Comparison of ENCODE assay signal across 38 cellular contexts in the genomic region with DNA sequence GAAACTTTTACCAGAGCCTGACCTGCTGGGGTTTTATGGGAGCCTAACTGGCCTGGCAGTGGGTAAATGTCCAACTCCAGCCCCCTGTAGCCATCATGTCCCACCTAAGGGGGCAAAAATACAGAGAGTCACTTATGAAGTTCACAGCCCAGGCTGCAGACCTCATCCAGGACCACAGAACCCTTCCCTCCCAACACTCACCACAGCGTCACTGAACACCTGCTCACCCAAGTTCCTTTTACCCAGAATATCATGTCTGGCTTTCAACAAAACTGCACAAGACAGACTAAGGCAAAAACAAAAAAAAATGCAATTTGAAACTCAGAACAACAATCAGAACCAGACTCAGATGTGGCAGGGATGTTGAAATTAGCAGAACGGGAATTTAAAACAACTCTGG. TPM values are rescaled to one million over a fixed set of nuclear protein-coding genes. Genes with fewer than 3 reads are reported as not detected.
DNase-seq lines count a peak whose midpoint lies in the region; ATAC-seq, FAIRE-seq and TF ChIP-seq lines count a peak whose summit lies in the region.
"Had no signal": no experiment of that assay in that cellular context is flagged by ENCODE, and none has a peak within 500 bp of the region (broad histone marks: within the 10 kb centered on the region; RNA-seq: fewer than 3 reads in every experiment).

No MANE protein-coding gene starts in this region.

- intact Hi-C loops in PC-9 (cut with micrococcal nuclease; ENCODE audit: unreplicated experiment) (no loop called here), esophagus squamous epithelium (cut with DNase I) (no loop called here), spleen (cut with DNase I; ENCODE audit: low total_unique reads) (no loop called here), HepG2 (cut with micrococcal nuclease; ENCODE audit: unreplicated experiment) (no loop called here), MCF 10A (cut with micrococcal nuclease) (no loop called here)

- peaks cover 22% of the 10 kb centered on the region for H3F3A ChIP-seq in PC-9 (ENCODE audit: insufficient read depth, low read depth)

- CTCF ChIA-PET in PC-9 (lab: Charles Lee) = no interaction called here
- CTCF ChIA-PET in HepG2 (lab: Yijun Ruan, JAX; ENCODE audit: low intra/inter-chr PET ratio, low total read pairs) = no interaction called here
- CTCF ChIA-PET in MCF 10A (lab: Yijun Ruan, JAX) = interaction anchor here (1.0 to 2.7 kb wide), 2 partner anchors 10 to 58 kb away, joined by 4 to 13 read pairs; no protein-coding TSS in a partner anchor

- H3K9ac ChIP-seq in HepG2 (ENCODE audit: insufficient read depth, low read depth, low read length) = no peak overlapping the region
- H3K9ac ChIP-seq: parathyroid adenoma had no signal

- H3K4me2 ChIP-seq in PC-9 (peak overlapping the region; percentile 25; the same call in 1 of the 2 replicates), HepG2 (ENCODE audit: low read depth, low read length) (no peak overlapping the region)
- H3K4me2 ChIP-seq: smooth muscle cell had no signal

- in situ Hi-C loops in HepG2 (cut with HindIII; ENCODE audit: extremely low pct_ligation_motif_present, low pct_unique_long_range_greater_than_20kb) = no loop called here

- POLR2A ChIA-PET in PC-9 (lab: Charles Lee; ENCODE audit: unreplicated experiment) (no interaction called here), HepG2 (lab: Yijun Ruan, JAX) (no interaction called here), MCF 10A (lab: Yijun Ruan, JAX) (no interaction called here)

- no peak for TF ChIP-seq CTCF in PC-9 (conservative IDR thresholded peaks at IDR 0.05)
- TF ChIP-seq CTCF in esophagus squamous epithelium (IDR thresholded peaks at IDR 0.05) = no peak
- TF ChIP-seq CTCF in spleen (IDR thresholded peaks at IDR 0.05 in 8 of 11, conservative IDR thresholded peaks at IDR 0.05 in 3 of 11) = no peak
- TF ChIP-seq CTCF in HepG2 (CRISPR knock-in tag; IDR thresholded peaks at IDR 0.05) = no peak
- no peak for TF ChIP-seq CTCF in MCF 10A (IDR thresholded peaks at IDR 0.05; ENCODE audit: unreplicated experiment)

- TF ChIP-seq EP300 in HepG2 (IDR thresholded peaks at IDR 0.05; ENCODE audit: low read depth in 2 of 2, low read length in 2 of 2) = no peak
- TF ChIP-seq EP300 in HepG2 (CRISPR knock-in tag; IDR thresholded peaks at IDR 0.05; ENCODE audit: borderline replicate concordance) = no peak

- peaks cover 34% of the 10 kb centered on the region for H3K4me1 Mint-ChIP-seq in T-helper 1 cell treated with Interleukin-12 subunit alpha and Interleukin-12 subunit beta and Interleukin-4 antibody, amounts not matched to agents 30 μg/mL and 1 μg/mL, for 36 hours (ENCODE audit: low read depth)
- no peaks in the 10 kb centered on the region for H3K4me1 Mint-ChIP-seq in MCF 10A (ENCODE audit: insufficient read depth, unreplicated experiment)

- H3K36me3 ChIP-seq in PC-9 (ENCODE audit: low read depth) (no peaks in the 10 kb centered on the region), esophagus squamous epithelium (no peaks in the 10 kb centered on the region), spleen (peaks cover 0 to 7% (median 0%) of the 10 kb centered on the region in 6 donors), HepG2 (replicated peaks in 1 of 2; ENCODE audit: control insufficient read depth in 1 of 2, insufficient read depth in 2 of 2, low read length in 2 of 2) (no peaks in the 10 kb centered on the region)
- H3K36me3 ChIP-seq: adrenal gland had no signal

- BruUV-seq in PC-9 (replicated peaks; lab: Mats Ljungman, UMichigan) (no TSS peak), HepG2 (replicated peaks; lab: Mats Ljungman, UMichigan) (no TSS peak), MCF 10A (replicated peaks; lab: Mats Ljungman, UMichigan) (no TSS peak)

- H2AFZ ChIP-seq in PC-9 = no peak overlapping the region
- no peak overlapping the region for H2AFZ ChIP-seq in HepG2 (ENCODE audit: low read length)
- H2AFZ ChIP-seq: parathyroid adenoma had no signal

- TF ChIP-seq RAD21 in HepG2 (CRISPR knock-in tag; IDR thresholded peaks at IDR 0.05) = no peak

- no peaks in the 10 kb centered on the region for H3K27me3 Mint-ChIP-seq in T-helper 1 cell treated with Interleukin-12 subunit alpha and Interleukin-12 subunit beta and Interleukin-4 antibody, amounts not matched to agents 30 μg/mL and 1 μg/mL, for 36 hours (ENCODE audit: low read depth)
- H3K27me3 Mint-ChIP-seq in MCF 10A (ENCODE audit: insufficient read depth, unreplicated experiment) = peaks cover 74% of the 10 kb centered on the region

- H3K4me3 ChIP-seq in PC-9 (no peak overlapping the region), esophagus squamous epithelium (no peak overlapping the region), spleen (peak overlapping the region in 1 of 8 donors; percentile 58), HepG2 (replicated peaks in 1 of 3; ENCODE audit: insufficient read depth in 1 of 3, low read depth in 2 of 3, low read length in 3 of 3) (no peak overlapping the region)
- H3K4me3 ChIP-seq: adrenal gland, body of pancreas, lung, smooth muscle cell, testis had no signal

- no peaks in the 10 kb centered on the region for H3K9me2 ChIP-seq in PC-9 (ENCODE audit: insufficient read depth)

- H4K20me1 ChIP-seq in PC-9 (ENCODE audit: insufficient read depth) = no peaks in the 10 kb centered on the region
- no peaks in the 10 kb centered on the region for H4K20me1 ChIP-seq in HepG2 (ENCODE audit: insufficient read depth, low read length)

- 75% methylated on average over 2 of the region's 2 CpGs for WGBS in esophagus squamous epithelium, 2 donors
- WGBS in spleen, 5 donors = 34 to 55% (median 42%) methylated on average over 2 of the region's 2 CpGs
- WGBS in HepG2 (ENCODE audit: low lambda C conversion rate) = 0% methylated on average over 2 of the region's 2 CpGs

- no peaks in the 10 kb centered on the region; the same call in 1 of the 2 replicates for H3K9me3 ChIP-seq in PC-9 (ENCODE audit: insufficient read depth, low read depth)
- H3K9me3 ChIP-seq in esophagus squamous epithelium = peaks cover 0 to 5% (median 0%) of the 10 kb centered on the region in 3 donors
- H3K9me3 ChIP-seq in spleen = no peaks in the 10 kb centered on the region
- no peaks in the 10 kb centered on the region for H3K9me3 ChIP-seq in HepG2 (ENCODE audit: low read length)
- H3K9me3 ChIP-seq: adrenal gland, body of pancreas, testis had no signal

- DNase-seq in T-helper 1 cell (no peak), PC-9 (no peak), esophagus squamous epithelium (lab: John Stamatoyannopoulos, UW) (no peak), spleen (no peak), HepG2 (ENCODE audit: low spot score) (no peak), GM19238 (ENCODE audit: insufficient read length, low spot score) (no peak), MCF 10A (ENCODE audit: unreplicated experiment) (no peak)
- DNase-seq: 8988T; activated CD4-positive, alpha-beta T cell treated with anti-CD3 and anti-CD28 coated beads, Interleukin-2, amount 50 U/mL, for 1 hour; activated naive CD4-positive, alpha-beta T cell; activated T-cell treated with anti-CD3 and anti-CD28 coated beads, Interleukin-2, amount 50 U/mL, for 1 hour; adrenal gland; body of pancreas; CD8-positive, alpha-beta memory T cell; dermis blood vessel endothelial cell; DMS 273 treated with DMSO at 0.1 percent for 48 hours; Kasumi-1; MV-4-11; NCI-H1436; NCI-H2081 treated with DMSO at 0.1 percent for 48 hours; right cardiac atrium; SIG-M5; stimulated activated CD4-positive, alpha-beta T cell treated with anti-CD3 and anti-CD28 coated beads, Interleukin-1b, Interleukin-23, amount 100 ng/mL, for 48 hours; testis had no signal

- TF ChIP-seq POLR2A in esophagus squamous epithelium (IDR thresholded peaks at IDR 0.05) (no peak), spleen (IDR thresholded peaks at IDR 0.05) (no peak), HepG2 (IDR thresholded peaks at IDR 0.05; ENCODE audit: insufficient read depth in 1 of 2, low read depth in 2 of 2, low read length in 2 of 2) (no peak)

- ATAC-seq in HepG2 = no peak
- ATAC-seq: body of pancreas, right cardiac atrium, WTC11 had no signal

- no peaks in the 10 kb centered on the region for H3K9me3 Mint-ChIP-seq in T-helper 1 cell treated with Interleukin-12 subunit alpha and Interleukin-12 subunit beta and Interleukin-4 antibody, amounts not matched to agents 30 μg/mL and 1 μg/mL, for 36 hours
- no peaks in the 10 kb centered on the region for H3K9me3 Mint-ChIP-seq in MCF 10A (ENCODE audit: unreplicated experiment)
- H3K9me3 Mint-ChIP-seq: CD8-positive, alpha-beta memory T cell; stimulated activated naive CD8-positive, alpha-beta T cell treated with anti-CD3 and anti-CD28 coated beads, Interleukin-15, Interleukin-2, amounts not matched to agents 100 ng/mL and 50 ng/mL, for 24 hours had no signal

- H3K27me3 ChIP-seq in PC-9 (ENCODE audit: insufficient read depth, low read depth) (0 out of 2 replicates have a peak, but pooled peaks cover 3% of the 10 kb centered on the region), esophagus squamous epithelium (peaks cover 0 to 15% (median 0%) of the 10 kb centered on the region in 4 donors), spleen (replicated peaks in 1 of 7) (no peaks in the 10 kb centered on the region), HepG2 (ENCODE audit: control insufficient read depth in 1 of 2, insufficient read depth in 2 of 2, low read length in 2 of 2) (peaks cover 2 to 30% of the 10 kb centered on the region in 2 experiments; a peak in 4 of 5 replicates)
- H3K27me3 ChIP-seq: adrenal gland, body of pancreas, testis had no signal

- H3K27ac ChIP-seq in PC-9 = peak overlapping the region; percentile 73
- peak overlapping the region; percentile 80 to 84 (median 82) for H3K27ac ChIP-seq in esophagus squamous epithelium
- peak overlapping the region in 7 of 8 donors; percentile 55 to 96 (median 87) for H3K27ac ChIP-seq in spleen
- no peak overlapping the region for H3K27ac ChIP-seq in HepG2 (ENCODE audit: extremely low read length, insufficient read depth, low read length)
- H3K27ac ChIP-seq: adrenal gland, body of pancreas, parathyroid adenoma, testis had no signal

- peak overlapping the region; percentile 65 for H3K27ac Mint-ChIP-seq in T-helper 1 cell treated with Interleukin-12 subunit alpha and Interleukin-12 subunit beta and Interleukin-4 antibody, amounts not matched to agents 30 μg/mL and 1 μg/mL, for 36 hours
- H3K27ac Mint-ChIP-seq in MCF 10A (ENCODE audit: low read depth, unreplicated experiment) = no peak overlapping the region
- H3K27ac Mint-ChIP-seq: stimulated activated naive CD8-positive, alpha-beta T cell treated with anti-CD3 and anti-CD28 coated beads, Interleukin-15, Interleukin-2, amounts not matched to agents 100 ng/mL and 50 ng/mL, for 24 hours; WTC11 had no signal

- H3K4me1 ChIP-seq in PC-9 (replicated peaks; ENCODE audit: insufficient read depth) (peaks cover 41% of the 10 kb centered on the region), esophagus squamous epithelium (peaks cover 10 to 51% (median 29%) of the 10 kb centered on the region in 3 donors), spleen (peaks cover 0 to 46% (median 20%) of the 10 kb centered on the region in 6 donors), HepG2 (ENCODE audit: insufficient read depth, low read length) (peaks cover 10% of the 10 kb centered on the region)
- H3K4me1 ChIP-seq: adrenal gland, body of pancreas, testis had no signal

- peak overlapping the region; percentile 11 for H3K4me3 Mint-ChIP-seq in T-helper 1 cell treated with Interleukin-12 subunit alpha and Interleukin-12 subunit beta and Interleukin-4 antibody, amounts not matched to agents 30 μg/mL and 1 μg/mL, for 36 hours
- H3K4me3 Mint-ChIP-seq in MCF 10A (ENCODE audit: unreplicated experiment) = no peak overlapping the region
- H3K4me3 Mint-ChIP-seq: CD8-positive, alpha-beta memory T cell; stimulated activated naive CD8-positive, alpha-beta T cell treated with anti-CD3 and anti-CD28 coated beads, Interleukin-15, Interleukin-2, amounts not matched to agents 100 ng/mL and 50 ng/mL, for 24 hours; WTC11 had no signal

- no peaks in the 10 kb centered on the region for H3K36me3 Mint-ChIP-seq in T-helper 1 cell treated with Interleukin-12 subunit alpha and Interleukin-12 subunit beta and Interleukin-4 antibody, amounts not matched to agents 30 μg/mL and 1 μg/mL, for 36 hours (ENCODE audit: low read depth)
- H3K36me3 Mint-ChIP-seq in MCF 10A (ENCODE audit: insufficient read depth, unreplicated experiment) = no peaks in the 10 kb centered on the region
- H3K36me3 Mint-ChIP-seq: CD8-positive, alpha-beta memory T cell; WTC11 had no signal

- H3K79me2 ChIP-seq in PC-9 (ENCODE audit: low read depth) = no peaks in the 10 kb centered on the region
- no peaks in the 10 kb centered on the region for H3K79me2 ChIP-seq in HepG2 (ENCODE audit: insufficient read depth, low read length)
- H3K79me2 ChIP-seq: parathyroid adenoma had no signal

- FAIRE-seq in HepG2 (lab: Jason Lieb, UNC) = no peak
- FAIRE-seq: endometrium, frontal cortex, GM18507, H54, RCC 7860 had no signal

RNA-seq across cellular contexts. Expression of a gene that starts 6.4 kb away (rescaled TPM):
- not detected in 2 replicates for total RNA-seq in PC-9 (2021)
- 1 to 10 TPM in 2 of 4 donors, under 1 TPM in 2; 0.42 to 1.3 (median 0.99) TPM for total RNA-seq in esophagus squamous epithelium
- total RNA-seq in spleen = 10 to 100 TPM in 5 of 7 donors, 1 to 10 TPM in 2; 3.8 to 31.9 (median 13.5) TPM
- polyA plus RNA-seq in spleen = 1 to 10 TPM in 2 of 3 donors, under 1 TPM in 1; 0.55 to 4.0 (median 1.6) TPM
- total RNA-seq in HepG2 (2016; rRNA removed; fragmentation: Illumina TruSeq; extraction: Trizol) = not detected in 2 replicates
- not detected in 2 replicates for total RNA-seq in HepG2 (2016; cell fraction: cytosol; rRNA removed; fragmentation: Illumina TruSeq; extraction: Trizol; ENCODE audit: low read depth)
- not detected in 2 replicates for total RNA-seq in HepG2 (2016; cell fraction: insoluble cytoplasmic fraction; rRNA removed; fragmentation: Illumina TruSeq; extraction: Trizol)
- not detected in 2 replicates for total RNA-seq in HepG2 (2016; cell fraction: membrane; rRNA removed; fragmentation: Illumina TruSeq; extraction: Trizol)
- total RNA-seq in HepG2 (2016; cell fraction: nucleus; rRNA removed; fragmentation: Illumina TruSeq; extraction: Trizol) = not detected in 2 replicates
- polyA plus RNA-seq in HepG2 (2011; rRNA removed) = not detected in 2 replicates
- not detected in 2 replicates for polyA plus RNA-seq in HepG2 (2011; cell fraction: cytosol; rRNA removed)
- not detected in 2 replicates for polyA plus RNA-seq in HepG2 (2011; cell fraction: nucleus; rRNA removed)
- not detected in 2 replicates for polyA plus RNA-seq in HepG2 (2012)
- polyA plus RNA-seq in HepG2 (2016; cell fraction: cytosol; fragmentation: Illumina TruSeq; extraction: Trizol; ENCODE audit: low read depth) = not detected in 2 replicates
- not detected in 2 replicates for polyA plus RNA-seq in HepG2 (2016; cell fraction: insoluble cytoplasmic fraction; fragmentation: Illumina TruSeq; extraction: Trizol; ENCODE audit: low read depth)
- polyA plus RNA-seq in HepG2 (2016; cell fraction: membrane; fragmentation: Illumina TruSeq; extraction: Trizol; ENCODE audit: low read depth) = not detected in 2 replicates
- polyA plus RNA-seq in HepG2 (2016; cell fraction: nucleus; fragmentation: Illumina TruSeq; extraction: Trizol; ENCODE audit: insufficient read depth, low read depth) = not detected in 2 replicates
- not detected in 2 replicates for polyA minus RNA-seq in HepG2 (2011; rRNA and poly(A)+ RNA removed; ENCODE audit: low replicate concordance)
- polyA minus RNA-seq in HepG2 (2011; cell fraction: cytosol; rRNA and poly(A)+ RNA removed) = not detected in 2 replicates
- not detected in 2 replicates for polyA minus RNA-seq in HepG2 (2011; cell fraction: nucleus; rRNA and poly(A)+ RNA removed)
- not detected in 2 replicates for total RNA-seq in MCF 10A (2022)
- total RNA-seq: body of pancreas; CD8-positive, alpha-beta memory T cell; dermis blood vessel endothelial cell; frontal cortex; smooth muscle cell; testis; urinary bladder; WTC11 had no signal
- polyA plus RNA-seq: CD8-positive, alpha-beta memory T cell; neural cell; smooth muscle cell; urinary bladder had no signal

RNA-seq across cellular contexts. Expression of a gene that starts 41.7 kb away (rescaled TPM):
- total RNA-seq in PC-9 (2021) = not detected in 2 replicates
- not detected for total RNA-seq in esophagus squamous epithelium
- not detected for total RNA-seq in spleen
- under 1 TPM in 1 of 3 donors, not detected in 2; 0.04 TPM for polyA plus RNA-seq in spleen
- total RNA-seq in HepG2 (2016; rRNA removed; fragmentation: Illumina TruSeq; extraction: Trizol) = not detected in 2 replicates
- not detected in 2 replicates for total RNA-seq in HepG2 (2016; cell fraction: cytosol; rRNA removed; fragmentation: Illumina TruSeq; extraction: Trizol; ENCODE audit: low read depth)
- not detected in 2 replicates for total RNA-seq in HepG2 (2016; cell fraction: insoluble cytoplasmic fraction; rRNA removed; fragmentation: Illumina TruSeq; extraction: Trizol)
- total RNA-seq in HepG2 (2016; cell fraction: membrane; rRNA removed; fragmentation: Illumina TruSeq; extraction: Trizol) = not detected in 2 replicates
- total RNA-seq in HepG2 (2016; cell fraction: nucleus; rRNA removed; fragmentation: Illumina TruSeq; extraction: Trizol) = not detected in 2 replicates
- not detected in 2 replicates for polyA plus RNA-seq in HepG2 (2011; rRNA removed)
- polyA plus RNA-seq in HepG2 (2011; cell fraction: cytosol; rRNA removed) = not detected in 2 replicates
- polyA plus RNA-seq in HepG2 (2011; cell fraction: nucleus; rRNA removed) = not detected in 2 replicates
- not detected in 2 replicates for polyA plus RNA-seq in HepG2 (2012)
- not detected in 2 replicates for polyA plus RNA-seq in HepG2 (2016; cell fraction: cytosol; fragmentation: Illumina TruSeq; extraction: Trizol; ENCODE audit: low read depth)
- not detected in 2 replicates for polyA plus RNA-seq in HepG2 (2016; cell fraction: insoluble cytoplasmic fraction; fragmentation: Illumina TruSeq; extraction: Trizol; ENCODE audit: low read depth)
- not detected in 2 replicates for polyA plus RNA-seq in HepG2 (2016; cell fraction: membrane; fragmentation: Illumina TruSeq; extraction: Trizol; ENCODE audit: low read depth)
- polyA plus RNA-seq in HepG2 (2016; cell fraction: nucleus; fragmentation: Illumina TruSeq; extraction: Trizol; ENCODE audit: insufficient read depth, low read depth) = not detected in 2 replicates
- polyA minus RNA-seq in HepG2 (2011; rRNA and poly(A)+ RNA removed; ENCODE audit: low replicate concordance) = not detected in 2 replicates
- not detected in 2 replicates for polyA minus RNA-seq in HepG2 (2011; cell fraction: cytosol; rRNA and poly(A)+ RNA removed)
- not detected in 2 replicates for polyA minus RNA-seq in HepG2 (2011; cell fraction: nucleus; rRNA and poly(A)+ RNA removed)
- not detected in 2 replicates for total RNA-seq in MCF 10A (2022)
- total RNA-seq: adrenal gland; body of pancreas; CD8-positive, alpha-beta memory T cell; dermis blood vessel endothelial cell; frontal cortex; lung; mononuclear cell; right cardiac atrium; smooth muscle cell; urinary bladder; WTC11 had no signal
- polyA plus RNA-seq: CD8-positive, alpha-beta memory T cell; lung; neural cell; right cardiac atrium; smooth muscle cell; urinary bladder had no signal

RNA-seq across cellular contexts. Expression of a gene that starts 42.1 kb away (rescaled TPM):
- total RNA-seq in PC-9 (2021) (not detected in 2 replicates), esophagus squamous epithelium (not detected), spleen (not detected), HepG2 (2016; rRNA removed; fragmentation: Illumina TruSeq; extraction: Trizol) (not detected in 2 replicates), MCF 10A (2022) (not detected in 2 replicates)
- polyA plus RNA-seq in spleen (not detected), HepG2 (2011; rRNA removed) (not detected in 2 replicates)
- total RNA-seq in HepG2 (2016; cell fraction: cytosol; rRNA removed; fragmentation: Illumina TruSeq; extraction: Trizol; ENCODE audit: low read depth) = not detected in 2 replicates
- total RNA-seq in HepG2 (2016; cell fraction: insoluble cytoplasmic fraction; rRNA removed; fragmentation: Illumina TruSeq; extraction: Trizol) = not detected in 2 replicates
- total RNA-seq in HepG2 (2016; cell fraction: membrane; rRNA removed; fragmentation: Illumina TruSeq; extraction: Trizol) = not detected in 2 replicates
- total RNA-seq in HepG2 (2016; cell fraction: nucleus; rRNA removed; fragmentation: Illumina TruSeq; extraction: Trizol) = not detected in 2 replicates
- not detected in 2 replicates for polyA plus RNA-seq in HepG2 (2011; cell fraction: cytosol; rRNA removed)
- not detected in 2 replicates for polyA plus RNA-seq in HepG2 (2011; cell fraction: nucleus; rRNA removed)
- not detected in 2 replicates for polyA plus RNA-seq in HepG2 (2012)
- not detected in 2 replicates for polyA plus RNA-seq in HepG2 (2016; cell fraction: cytosol; fragmentation: Illumina TruSeq; extraction: Trizol; ENCODE audit: low read depth)
- not detected in 2 replicates for polyA plus RNA-seq in HepG2 (2016; cell fraction: insoluble cytoplasmic fraction; fragmentation: Illumina TruSeq; extraction: Trizol; ENCODE audit: low read depth)
- polyA plus RNA-seq in HepG2 (2016; cell fraction: membrane; fragmentation: Illumina TruSeq; extraction: Trizol; ENCODE audit: low read depth) = not detected in 2 replicates
- not detected in 2 replicates for polyA plus RNA-seq in HepG2 (2016; cell fraction: nucleus; fragmentation: Illumina TruSeq; extraction: Trizol; ENCODE audit: insufficient read depth, low read depth)
- polyA minus RNA-seq in HepG2 (2011; rRNA and poly(A)+ RNA removed; ENCODE audit: low replicate concordance) = not detected in 2 replicates
- polyA minus RNA-seq in HepG2 (2011; cell fraction: cytosol; rRNA and poly(A)+ RNA removed) = not detected in 2 replicates
- polyA minus RNA-seq in HepG2 (2011; cell fraction: nucleus; rRNA and poly(A)+ RNA removed) = not detected in 2 replicates
- total RNA-seq: adrenal gland; body of pancreas; CD8-positive, alpha-beta memory T cell; dermis blood vessel endothelial cell; frontal cortex; lung; mononuclear cell; right cardiac atrium; smooth muscle cell; urinary bladder; WTC11 had no signal
- polyA plus RNA-seq: adrenal gland; CD8-positive, alpha-beta memory T cell; neural cell; right cardiac atrium; smooth muscle cell; urinary bladder had no signal

RNA-seq across cellular contexts. Expression of a gene that starts 47.4 kb away (rescaled TPM):
- 265 and 468 TPM in 2 replicates for total RNA-seq in PC-9 (2021)
- 100 to 1,000 TPM in 3 of 4 donors, 10 to 100 TPM in 1; 70.8 to 288 (median 176) TPM for total RNA-seq in esophagus squamous epithelium
- total RNA-seq in spleen = 10 to 100 TPM in 1 of 7 donors, 1 to 10 TPM in 5, under 1 TPM in 1; 0.88 to 14.8 (median 2.4) TPM
- under 1 TPM; 0.27 to 0.48 (median 0.45) TPM for polyA plus RNA-seq in spleen
- not detected in 2 replicates for total RNA-seq in HepG2 (2016; rRNA removed; fragmentation: Illumina TruSeq; extraction: Trizol)
- not detected in 2 replicates for total RNA-seq in HepG2 (2016; cell fraction: cytosol; rRNA removed; fragmentation: Illumina TruSeq; extraction: Trizol; ENCODE audit: low read depth)
- not detected in 2 replicates for total RNA-seq in HepG2 (2016; cell fraction: insoluble cytoplasmic fraction; rRNA removed; fragmentation: Illumina TruSeq; extraction: Trizol)
- not detected in 2 replicates for total RNA-seq in HepG2 (2016; cell fraction: membrane; rRNA removed; fragmentation: Illumina TruSeq; extraction: Trizol)
- not detected in 2 replicates for total RNA-seq in HepG2 (2016; cell fraction: nucleus; rRNA removed; fragmentation: Illumina TruSeq; extraction: Trizol)
- polyA plus RNA-seq in HepG2 (2011; rRNA removed) = not detected in 2 replicates
- polyA plus RNA-seq in HepG2 (2011; cell fraction: cytosol; rRNA removed) = not detected in 2 replicates
- not detected in 2 replicates for polyA plus RNA-seq in HepG2 (2011; cell fraction: nucleus; rRNA removed)
- not detected in 2 replicates for polyA plus RNA-seq in HepG2 (2012)
- not detected in 2 replicates for polyA plus RNA-seq in HepG2 (2016; cell fraction: cytosol; fragmentation: Illumina TruSeq; extraction: Trizol; ENCODE audit: low read depth)
- polyA plus RNA-seq in HepG2 (2016; cell fraction: insoluble cytoplasmic fraction; fragmentation: Illumina TruSeq; extraction: Trizol; ENCODE audit: low read depth) = not detected in 2 replicates
- polyA plus RNA-seq in HepG2 (2016; cell fraction: membrane; fragmentation: Illumina TruSeq; extraction: Trizol; ENCODE audit: low read depth) = not detected in 2 replicates
- polyA plus RNA-seq in HepG2 (2016; cell fraction: nucleus; fragmentation: Illumina TruSeq; extraction: Trizol; ENCODE audit: insufficient read depth, low read depth) = not detected in 2 replicates
- not detected in 2 replicates for polyA minus RNA-seq in HepG2 (2011; rRNA and poly(A)+ RNA removed; ENCODE audit: low replicate concordance)
- polyA minus RNA-seq in HepG2 (2011; cell fraction: cytosol; rRNA and poly(A)+ RNA removed) = not detected in 2 replicates
- polyA minus RNA-seq in HepG2 (2011; cell fraction: nucleus; rRNA and poly(A)+ RNA removed) = not detected in 2 replicates
- not detected in 2 replicates for total RNA-seq in MCF 10A (2022)
- total RNA-seq: CD8-positive, alpha-beta memory T cell; dermis blood vessel endothelial cell; frontal cortex; smooth muscle cell had no signal
- polyA plus RNA-seq: CD8-positive, alpha-beta memory T cell; neural cell; right cardiac atrium; smooth muscle cell; urinary bladder had no signal

RNA-seq across cellular contexts. Expression of a gene that starts 57.3 kb away (rescaled TPM):
- total RNA-seq in PC-9 (2021) = 2,593 and 3,356 TPM in 2 replicates
- total RNA-seq in esophagus squamous epithelium = 1,000 to 10,000 TPM in 3 of 4 donors, 100 to 1,000 TPM in 1; 922 to 1,801 (median 1,460) TPM
- total RNA-seq in spleen = 1,000 to 10,000 TPM in 4 of 7 donors, 100 to 1,000 TPM in 3; 744 to 2,126 (median 1,870) TPM
- 1,000 to 10,000 TPM; 5,153 to 8,491 (median 7,946) TPM for polyA plus RNA-seq in spleen
- total RNA-seq in HepG2 (2016; rRNA removed; fragmentation: Illumina TruSeq; extraction: Trizol) = 4,758 and 5,028 TPM in 2 replicates
- 8,990 and 9,707 TPM in 2 replicates for total RNA-seq in HepG2 (2016; cell fraction: cytosol; rRNA removed; fragmentation: Illumina TruSeq; extraction: Trizol; ENCODE audit: low read depth)
- 4,892 and 5,330 TPM in 2 replicates for total RNA-seq in HepG2 (2016; cell fraction: insoluble cytoplasmic fraction; rRNA removed; fragmentation: Illumina TruSeq; extraction: Trizol)
- total RNA-seq in HepG2 (2016; cell fraction: membrane; rRNA removed; fragmentation: Illumina TruSeq; extraction: Trizol) = 12,897 and 13,497 TPM in 2 replicates
- total RNA-seq in HepG2 (2016; cell fraction: nucleus; rRNA removed; fragmentation: Illumina TruSeq; extraction: Trizol) = 1,659 and 1,838 TPM in 2 replicates
- 1,633 and 1,983 TPM in 2 replicates for polyA plus RNA-seq in HepG2 (2011; rRNA removed)
- 4,354 and 8,495 TPM in 2 replicates for polyA plus RNA-seq in HepG2 (2011; cell fraction: cytosol; rRNA removed)
- 1,845 and 2,001 TPM in 2 replicates for polyA plus RNA-seq in HepG2 (2011; cell fraction: nucleus; rRNA removed)
- polyA plus RNA-seq in HepG2 (2012) = 3,093 and 4,312 TPM in 2 replicates
- polyA plus RNA-seq in HepG2 (2016; cell fraction: cytosol; fragmentation: Illumina TruSeq; extraction: Trizol; ENCODE audit: low read depth) = 10,211 and 10,944 TPM in 2 replicates
- polyA plus RNA-seq in HepG2 (2016; cell fraction: insoluble cytoplasmic fraction; fragmentation: Illumina TruSeq; extraction: Trizol; ENCODE audit: low read depth) = 4,747 and 4,833 TPM in 2 replicates
- polyA plus RNA-seq in HepG2 (2016; cell fraction: membrane; fragmentation: Illumina TruSeq; extraction: Trizol; ENCODE audit: low read depth) = 11,477 and 11,931 TPM in 2 replicates
- 2,975 and 3,175 TPM in 2 replicates for polyA plus RNA-seq in HepG2 (2016; cell fraction: nucleus; fragmentation: Illumina TruSeq; extraction: Trizol; ENCODE audit: insufficient read depth, low read depth)
- polyA minus RNA-seq in HepG2 (2011; rRNA and poly(A)+ RNA removed; ENCODE audit: low replicate concordance) = 958 and 1,242 TPM in 2 replicates
- polyA minus RNA-seq in HepG2 (2011; cell fraction: cytosol; rRNA and poly(A)+ RNA removed) = 1,380 TPM in 2 replicates
- 385 and 466 TPM in 2 replicates for polyA minus RNA-seq in HepG2 (2011; cell fraction: nucleus; rRNA and poly(A)+ RNA removed)
- 3,060 and 3,357 TPM in 2 replicates for total RNA-seq in MCF 10A (2022)
